Comparison of ENCODE assay signal across 22 cellular contexts in genomic region chr21:39221282-39221996, GRCh38. TPM values are rescaled to one million over a fixed set of nuclear protein-coding genes. Genes with fewer than 3 reads are reported as not detected.
A peak's percentile ranks its signal among the peaks of the same experiment; 100 is the strongest.
DNase-seq lines count a peak whose midpoint lies in the region; ATAC-seq, FAIRE-seq and TF ChIP-seq lines count a peak whose summit lies in the region.
"Had no signal": no experiment of that assay in that cellular context is flagged by ENCODE, and none has a peak within 500 bp of the region (broad histone marks: within the 10 kb centered on the region; RNA-seq: fewer than 3 reads in every experiment).

No MANE protein-coding gene starts in this region.

- no peaks in the 10 kb centered on the region for H3K9me3 Mint-ChIP-seq in activated T-cell treated with anti-CD3 and anti-CD28 coated beads, Interleukin-2, amount 50 U/mL, for 72 hours
- no peaks in the 10 kb centered on the region for H3K9me3 Mint-ChIP-seq in stimulated activated effector memory CD8-positive, alpha-beta T cell treated with anti-CD3 and anti-CD28 coated beads, Interleukin-12 subunit alpha, Interleukin-12 subunit beta, amount 100 ng/mL, for 72 hours
- H3K9me3 Mint-ChIP-seq: CD14-positive monocyte, IgD-negative memory B cell had no signal

- H3K9ac ChIP-seq in PC-3 (ENCODE audit: low read length): no peak overlapping the region
- H3K9ac ChIP-seq: GM23248, SK-N-SH had no signal

- no peaks in the 10 kb centered on the region for H3K9me2 ChIP-seq in PC-3 (replicated peaks; ENCODE audit: low read length)
- H3K9me2 ChIP-seq: SK-N-SH had no signal

- POLR2A ChIA-PET in PC-3 (lab: Charles Lee; ENCODE audit: unreplicated experiment): no interaction called here

- peaks cover 6% of the 10 kb centered on the region for H3K4me1 ChIP-seq in RWPE2 (ENCODE audit: insufficient read depth, poor library complexity, severe bottlenecking)
- no peaks in the 10 kb centered on the region for H3K4me1 ChIP-seq in PC-3 (ENCODE audit: insufficient read depth, low read length)

- no peak overlapping the region for H2AFZ ChIP-seq in PC-3 (ENCODE audit: low read length)
- H2AFZ ChIP-seq: GM23248 had no signal

- peaks cover 10% of the 10 kb centered on the region for H3K4me1 Mint-ChIP-seq in activated T-cell treated with anti-CD3 and anti-CD28 coated beads, Interleukin-2, amount 50 U/mL, for 72 hours (ENCODE audit: low read depth)
- H3K4me1 Mint-ChIP-seq in stimulated activated effector memory CD8-positive, alpha-beta T cell treated with anti-CD3 and anti-CD28 coated beads, Interleukin-12 subunit alpha, Interleukin-12 subunit beta, amount 100 ng/mL, for 72 hours: no peaks in the 10 kb centered on the region
- H3K4me1 Mint-ChIP-seq: CD14-positive monocyte, IgD-negative memory B cell had no signal

- H3K9me3 ChIP-seq in RWPE2 (ENCODE audit: severe bottlenecking): no peaks in the 10 kb centered on the region
- no peaks in the 10 kb centered on the region for H3K9me3 ChIP-seq in PC-3 (ENCODE audit: low read length)
- H3K9me3 ChIP-seq: SK-N-SH had no signal

- no TSS peak for BruUV-seq in PC-3 (replicated peaks; lab: Mats Ljungman, UMichigan)

- no peak for DNase-seq in activated T-cell treated with anti-CD3 and anti-CD28 coated beads, Interleukin-2, amount 50 U/mL, for 72 hours
- DNase-seq in activated T-cell treated with anti-CD3 and anti-CD28 coated beads, Interleukin-2, amount 50 U/mL, for 48 hours: no peak
- no peak for DNase-seq in RWPE2 (ENCODE audit: low spot score)
- DNase-seq in stimulated activated effector memory CD8-positive, alpha-beta T cell treated with anti-CD3 and anti-CD28 coated beads, Interleukin-12 subunit alpha, Interleukin-12 subunit beta, amount 100 ng/mL, for 72 hours (ENCODE audit: low spot score in 2 of 2): no peak
- no peak for DNase-seq in NCI-H2227 (lab: John Stamatoyannopoulos, UW; ENCODE audit: unreplicated experiment)
- DNase-seq in PC-3: no peak
- DNase-seq: AML-193, COR-L47, DMS153, GM23248, NCI-H187 treated with DMSO at 0.1 percent for 48 hours, NCI-H510A, NCI-H82, SHP77, SK-N-SH had no signal

- TF ChIP-seq CTCF in RWPE2 (IDR thresholded peaks at IDR 0.05; ENCODE audit: poor library complexity, severe bottlenecking): no peak
- no peak for TF ChIP-seq CTCF in PC-3 (conservative IDR thresholded peaks at IDR 0.05; ENCODE audit: low read depth, low read length)

- H3K36me3 ChIP-seq in RWPE2 (ENCODE audit: low read depth): peaks cover 66% of the 10 kb centered on the region
- peaks cover 30% of the 10 kb centered on the region for H3K36me3 ChIP-seq in PC-3 (ENCODE audit: low read depth, low read length)

- H3K27ac ChIP-seq in RWPE2 (ENCODE audit: poor library complexity, severe bottlenecking) (no peak overlapping the region), PC-3 (ENCODE audit: low read length) (no peak overlapping the region)
- H3K27ac ChIP-seq: GM23248 had no signal

- intact Hi-C loops in PC-3 (cut with micrococcal nuclease): no loop called here

- peak; percentile 83 for FAIRE-seq in islet of Langerhans (lab: Jason Lieb, UNC)
- FAIRE-seq: GM19239, RCC 7860 had no signal

- H3K4me3 Mint-ChIP-seq in activated T-cell treated with anti-CD3 and anti-CD28 coated beads, Interleukin-2, amount 50 U/mL, for 72 hours: no peak overlapping the region
- no peak overlapping the region for H3K4me3 Mint-ChIP-seq in stimulated activated effector memory CD8-positive, alpha-beta T cell treated with anti-CD3 and anti-CD28 coated beads, Interleukin-12 subunit alpha, Interleukin-12 subunit beta, amount 100 ng/mL, for 72 hours
- H3K4me3 Mint-ChIP-seq: CD14-positive monocyte, IgD-negative memory B cell had no signal

- no peak overlapping the region for H3K4me3 ChIP-seq in RWPE2 (ENCODE audit: severe bottlenecking)
- H3K4me3 ChIP-seq in PC-3 (ENCODE audit: low read length): no peak overlapping the region
- H3K4me3 ChIP-seq: GM23248 had no signal

- no peaks in the 10 kb centered on the region for H3F3A ChIP-seq in PC-3 (ENCODE audit: low read length, unreplicated experiment)

- H3K79me2 ChIP-seq in PC-3 (ENCODE audit: low read length): no peaks in the 10 kb centered on the region

- H3K4me2 ChIP-seq in PC-3 (ENCODE audit: low read length): no peak overlapping the region
- H3K4me2 ChIP-seq: SK-N-SH had no signal

- H4K20me1 ChIP-seq in PC-3 (ENCODE audit: low read length): no peaks in the 10 kb centered on the region

- H3K27ac Mint-ChIP-seq in activated T-cell treated with anti-CD3 and anti-CD28 coated beads, Interleukin-2, amount 50 U/mL, for 72 hours: peak overlapping the region; percentile 8
- peak overlapping the region; percentile 58 for H3K27ac Mint-ChIP-seq in stimulated activated effector memory CD8-positive, alpha-beta T cell treated with anti-CD3 and anti-CD28 coated beads, Interleukin-12 subunit alpha, Interleukin-12 subunit beta, amount 100 ng/mL, for 72 hours
- H3K27ac Mint-ChIP-seq: IgD-negative memory B cell had no signal

- CTCF ChIA-PET in PC-3 (lab: Charles Lee): no interaction called here

- ATAC-seq in activated T-cell treated with anti-CD3 and anti-CD28 coated beads, Interleukin-2, amount 50 U/mL, for 72 hours (replicated peaks in 1 of 2): no peak
- ATAC-seq in RWPE2 (ENCODE audit: low read depth): peak; percentile 23; the same call in 1 of the 3 replicates
- no peak for ATAC-seq in stimulated activated effector memory CD8-positive, alpha-beta T cell treated with anti-CD3 and anti-CD28 coated beads, Interleukin-12 subunit alpha, Interleukin-12 subunit beta, amount 100 ng/mL, for 72 hours
- ATAC-seq in PC-3: no peak
- ATAC-seq in activated CD4-positive, CD25-positive, alpha-beta regulatory T cell treated with anti-CD3 and anti-CD28 coated beads, Interleukin-2, amount 50 U/mL, for 24 hours: no peak
- ATAC-seq: HCT116 had no signal

- peaks cover 6 to 26% of the 10 kb centered on the region in 2 donors for H3K36me3 Mint-ChIP-seq in activated T-cell treated with anti-CD3 and anti-CD28 coated beads, Interleukin-2, amount 50 U/mL, for 72 hours (ENCODE audit: insufficient read depth in 2 of 2)
- peaks cover 94% of the 10 kb centered on the region for H3K36me3 Mint-ChIP-seq in stimulated activated effector memory CD8-positive, alpha-beta T cell treated with anti-CD3 and anti-CD28 coated beads, Interleukin-12 subunit alpha, Interleukin-12 subunit beta, amount 100 ng/mL, for 72 hours

- no peaks in the 10 kb centered on the region for H3K27me3 Mint-ChIP-seq in activated T-cell treated with anti-CD3 and anti-CD28 coated beads, Interleukin-2, amount 50 U/mL, for 72 hours (ENCODE audit: low read depth)
- H3K27me3 Mint-ChIP-seq: IgD-negative memory B cell had no signal

- H3K27me3 ChIP-seq in RWPE2 (ENCODE audit: insufficient read depth, poor library complexity, severe bottlenecking): no peaks in the 10 kb centered on the region
- H3K27me3 ChIP-seq in PC-3 (ENCODE audit: low read length): no peaks in the 10 kb centered on the region

RNA-seq across cellular contexts. Expression of gene PSMG1, which starts 38.2 kb away (rescaled TPM):
- total RNA-seq in activated T-cell treated with anti-CD3 and anti-CD28 coated beads, Interleukin-2, amount 50 U/mL, for 72 hours: 100 to 1,000 TPM in 1 of 2 donors, 10 to 100 TPM in 1; 98.7 to 113 TPM
- total RNA-seq in PC-3 (2014; rRNA removed): 110 and 113 TPM in 2 replicates
